In the genomic region with DNA sequence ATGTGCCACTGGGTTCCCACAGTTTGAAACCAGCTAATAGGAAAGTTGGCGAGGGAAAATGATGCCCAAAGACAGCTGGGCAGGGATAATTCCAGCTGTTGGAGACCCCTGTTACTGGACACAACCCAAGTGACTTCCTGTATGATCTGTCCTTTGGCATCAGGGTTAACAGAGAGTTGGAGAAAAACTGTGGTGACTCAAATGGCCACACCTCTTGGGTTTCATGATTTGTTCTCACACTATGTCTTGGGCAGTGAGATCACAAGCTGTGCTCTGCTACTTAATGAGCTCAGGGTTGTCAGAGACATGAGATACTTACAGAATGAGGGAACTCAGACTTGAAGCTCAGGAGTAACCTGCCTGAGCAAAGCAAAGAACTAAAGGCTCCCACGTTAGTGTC, we compare ENCODE assay signal across 17 cellular contexts. TPM values are rescaled to one million over a fixed set of nuclear protein-coding genes. Genes with fewer than 3 reads are reported as not detected.
DNase-seq lines count a peak whose midpoint lies in the region; ATAC-seq and TF ChIP-seq lines count a peak whose summit lies in the region.
"Had no signal": no experiment of that assay in that cellular context is flagged by ENCODE, and none has a peak within 500 bp of the region (broad histone marks: within the 10 kb centered on the region; RNA-seq: fewer than 3 reads in every experiment).

No MANE protein-coding gene starts in this region.

- TSS peak; percentile 72 for BruUV-seq in mammary epithelial cell (replicated peaks; lab: Mats Ljungman, UMichigan)

- H3K27me3 ChIP-seq in mammary epithelial cell (ENCODE audit: insufficient read depth, low read length) (no peaks in the 10 kb centered on the region), neural progenitor cell (peaks cover 31% of the 10 kb centered on the region)

- ATAC-seq in HG03342 (IDR thresholded peaks at IDR 0.05; ENCODE audit: unreplicated experiment) = peak; percentile 43
- ATAC-seq: natural killer cell treated with Interleukin-12 subunit alpha and Interleukin-12 subunit beta and Interleukin-15 and Interleukin-18, amount 100 ng/mL, for 72 hours; sciatic nerve had no signal

- H3K4me1 Mint-ChIP-seq in neural progenitor cell = no peaks in the 10 kb centered on the region

- TF ChIP-seq CTCF in mammary epithelial cell (conservative IDR thresholded peaks at IDR 0.05 in 1 of 2, IDR thresholded peaks at IDR 0.05 in 1 of 2; ENCODE audit: extremely low read depth in 1 of 2, insufficient read depth in 1 of 2, low read depth in 1 of 2, low read length in 2 of 2) (no peak), neural progenitor cell (IDR thresholded peaks at IDR 0.05) (no peak)

- H3K79me2 ChIP-seq in mammary epithelial cell (ENCODE audit: insufficient read depth, low read length) = no peaks in the 10 kb centered on the region
- H3K79me2 ChIP-seq in neural progenitor cell (ENCODE audit: low read depth) = no peaks in the 10 kb centered on the region

- dilution Hi-C loops in mammary epithelial cell (cut with HindIII; ENCODE audit: low sequenced_read_pairs) = no loop called here

- no peak overlapping the region for H3K4me3 Mint-ChIP-seq in neural progenitor cell
- H3K4me3 Mint-ChIP-seq: activated naive CD4-positive, alpha-beta T cell treated with anti-CD3 and anti-CD28 coated beads, Interleukin-2, amount 50 U/mL, for 24 hours; CD8-positive, alpha-beta memory T cell; natural killer cell treated with Interleukin-12 subunit alpha and Interleukin-12 subunit beta and Interleukin-15 and Interleukin-18, amount 100 ng/mL, for 72 hours had no signal

- intact Hi-C loops in mammary epithelial cell (cut with micrococcal nuclease) = loop anchor here (2.0 kb wide), 1 partner anchor 62 kb away; no protein-coding TSS in a partner anchor

- WGBS in mammary epithelial cell (ENCODE audit: low coverage, missing lambda C conversion rate) = 43% methylated on average over 2 of the region's 2 CpGs

- H3K36me3 Mint-ChIP-seq in neural progenitor cell = no peaks in the 10 kb centered on the region
- H3K36me3 Mint-ChIP-seq: activated naive CD4-positive, alpha-beta T cell treated with anti-CD3 and anti-CD28 coated beads, Interleukin-2, amount 50 U/mL, for 24 hours; CD8-positive, alpha-beta memory T cell; natural killer cell treated with Interleukin-12 subunit alpha and Interleukin-12 subunit beta and Interleukin-15 and Interleukin-18, amount 100 ng/mL, for 72 hours had no signal

- H3K4me1 ChIP-seq in mammary epithelial cell (ENCODE audit: insufficient read depth, low read length) = peaks cover 12% of the 10 kb centered on the region
- no peaks in the 10 kb centered on the region for H3K4me1 ChIP-seq in neural progenitor cell

- no peak overlapping the region for H3K27ac ChIP-seq in mammary epithelial cell (ENCODE audit: insufficient read depth, low read depth, low read length)
- H3K27ac ChIP-seq in neural progenitor cell = no peak overlapping the region
- H3K27ac ChIP-seq: RWPE1 had no signal

- no peak overlapping the region for H3K27ac Mint-ChIP-seq in neural progenitor cell
- H3K27ac Mint-ChIP-seq: activated naive CD4-positive, alpha-beta T cell treated with anti-CD3 and anti-CD28 coated beads, Interleukin-2, amount 50 U/mL, for 24 hours; CD8-positive, alpha-beta memory T cell; natural killer cell treated with Interleukin-12 subunit alpha and Interleukin-12 subunit beta and Interleukin-15 and Interleukin-18, amount 100 ng/mL, for 72 hours had no signal

- H3K9me3 ChIP-seq in mammary epithelial cell (replicated peaks; ENCODE audit: insufficient read depth, low read length) (peaks cover 3% of the 10 kb centered on the region), neural progenitor cell (ENCODE audit: low read depth) (no peaks in the 10 kb centered on the region)

- no peaks in the 10 kb centered on the region for H3K36me3 ChIP-seq in mammary epithelial cell (ENCODE audit: insufficient read depth, low read length)
- no peaks in the 10 kb centered on the region for H3K36me3 ChIP-seq in neural progenitor cell

- no peak overlapping the region for H3K9ac ChIP-seq in mammary epithelial cell (ENCODE audit: insufficient read depth, low read length)
- no peak overlapping the region for H3K9ac ChIP-seq in neural progenitor cell

- no peak overlapping the region for H3K4me3 ChIP-seq in mammary epithelial cell (replicated peaks in 1 of 3; ENCODE audit: insufficient read depth in 1 of 3, low read depth in 2 of 3, low read length in 3 of 3)
- no peak overlapping the region for H3K4me3 ChIP-seq in neural progenitor cell

- peaks cover 25% of the 10 kb centered on the region for H3K27me3 Mint-ChIP-seq in neural progenitor cell (ENCODE audit: insufficient read depth, low read depth)

- peaks cover 8% of the 10 kb centered on the region for H3K9me3 Mint-ChIP-seq in neural progenitor cell
- H3K9me3 Mint-ChIP-seq: activated naive CD4-positive, alpha-beta T cell treated with anti-CD3 and anti-CD28 coated beads, Interleukin-2, amount 50 U/mL, for 24 hours; CD8-positive, alpha-beta memory T cell; natural killer cell treated with Interleukin-12 subunit alpha and Interleukin-12 subunit beta and Interleukin-15 and Interleukin-18, amount 100 ng/mL, for 72 hours had no signal

- H3K4me2 ChIP-seq in mammary epithelial cell (ENCODE audit: insufficient read depth, low read depth, low read length) (no peak overlapping the region), neural progenitor cell (no peak overlapping the region)

- no peaks in the 10 kb centered on the region for H3F3A ChIP-seq in neural progenitor cell (ENCODE audit: low read depth)

- DNase-seq in GM04504 (ENCODE audit: low read depth) = peak; percentile 40
- peak; percentile 76 for DNase-seq in mammary epithelial cell
- DNase-seq in myocyte (ENCODE audit: low read depth) = peak; percentile 86
- DNase-seq in NCI-H510A treated with DMSO at 0.1 percent for 48 hours (lab: John Stamatoyannopoulos, UW) = no peak
- no peak for DNase-seq in neural progenitor cell (ENCODE audit: low spot score)
- no peak for DNase-seq in GF-D8 (lab: John Stamatoyannopoulos, UW)
- DNase-seq: CD8-positive, alpha-beta memory T cell; cortex of kidney; NCI-H1105; NCI-H446 treated with DMSO at 0.1 percent for 48 hours had no signal

- CTCF ChIA-PET in mammary epithelial cell (lab: Charles Lee; ENCODE audit: low non-redundant PET) = no interaction called here

- in situ Hi-C loops in mammary epithelial cell (cut with MboI; ENCODE audit: low sequenced_read_pairs in 2 of 2) = no loop called here

- H4K20me1 ChIP-seq in mammary epithelial cell (ENCODE audit: insufficient read depth, low read length) (no peaks in the 10 kb centered on the region), neural progenitor cell (ENCODE audit: low read depth) (no peaks in the 10 kb centered on the region)

- H2AFZ ChIP-seq in mammary epithelial cell (ENCODE audit: low read depth, low read length) (peak overlapping the region; percentile 65), neural progenitor cell (replicated peaks) (no peak overlapping the region)

RNA-seq across cellular contexts. Expression of a gene that starts 3.9 kb away (rescaled TPM):
- not detected for total RNA-seq in mammary epithelial cell
- not detected for polyA plus RNA-seq in mammary epithelial cell
- polyA minus RNA-seq in mammary epithelial cell = not detected
- total RNA-seq in myocyte = not detected in 2 replicates
- polyA plus RNA-seq in myocyte (2012) = not detected
- total RNA-seq in neural progenitor cell (ENCODE audit: low replicate concordance) = not detected in 2 replicates
- total RNA-seq: activated CD8-positive, alpha-beta memory T cell treated with anti-CD3 and anti-CD28 coated beads for 36 hours; CD8-positive, alpha-beta memory T cell; HT-29; natural killer cell treated with Interleukin-12 subunit alpha and Interleukin-12 subunit beta and Interleukin-15 and Interleukin-18, amount 100 ng/mL, for 72 hours had no signal
- polyA plus RNA-seq: CD8-positive, alpha-beta memory T cell had no signal

Comparison
In these comparisons a context has a peak if more than half of its experiments do, and no peak if none do; other contexts are left out.
1. DNase-seq: peak in GM04504 (single experiment), mammary epithelial cell (single experiment) and myocyte (single experiment); none in NCI-H510A treated with DMSO at 0.1 percent for 48 hours (single experiment), neural progenitor cell (single experiment) and GF-D8 (single experiment).